ENCODE assay signal across 17 cellular contexts in genomic region chr1:29211086-29212030, GRCh38. TPM values are rescaled to one million over a fixed set of nuclear protein-coding genes. Genes with fewer than 3 reads are reported as not detected.
DNase-seq lines count a peak whose midpoint lies in the region; ATAC-seq lines count a peak whose summit lies in the region.
"Had no signal": no experiment of that assay in that cellular context is flagged by ENCODE, and none has a peak within 500 bp of the region (broad histone marks: within the 10 kb centered on the region; RNA-seq: fewer than 3 reads in every experiment).

No MANE protein-coding gene starts in this region.

- no peaks in the 10 kb centered on the region for H3K4me1 Mint-ChIP-seq in activated CD4-positive, alpha-beta memory T cell treated with anti-CD3 and anti-CD28 coated beads, Interleukin-2, amount 10 ng/mL, durations not matched to agents 7 days and 5 days
- H3K4me1 Mint-ChIP-seq: activated CD8-positive, alpha-beta memory T cell treated with anti-CD3 and anti-CD28 coated beads, Interleukin-2, amount 10 ng/mL, durations not matched to agents 7 days and 5 days had no signal

- no peaks in the 10 kb centered on the region for H3K27me3 Mint-ChIP-seq in activated CD4-positive, alpha-beta memory T cell treated with anti-CD3 and anti-CD28 coated beads, Interleukin-2, amount 10 ng/mL, durations not matched to agents 7 days and 5 days
- H3K27me3 Mint-ChIP-seq: activated CD8-positive, alpha-beta memory T cell treated with anti-CD3 and anti-CD28 coated beads, Interleukin-2, amount 10 ng/mL, durations not matched to agents 7 days and 5 days had no signal

- H3K27ac Mint-ChIP-seq in activated CD4-positive, alpha-beta memory T cell treated with anti-CD3 and anti-CD28 coated beads, Interleukin-2, amount 10 ng/mL, durations not matched to agents 7 days and 5 days = no peak overlapping the region

- CTCF ChIA-PET in activated CD4-positive, alpha-beta memory T cell treated with anti-CD3 and anti-CD28 coated beads, Interleukin-2, amount 10 ng/mL, durations not matched to agents 7 days and 5 days (lab: Charles Lee) = interaction anchor here (2.3 kb wide), 1 partner anchor 8 kb away, joined by 12 read pairs; no protein-coding TSS in a partner anchor

- DNase-seq in AG20443 (ENCODE audit: low spot score) = peak; percentile 52
- peak; percentile 10 for DNase-seq in NCI-H774 (lab: John Stamatoyannopoulos, UW)
- DNase-seq in fibroblast of peridontal ligament (ENCODE audit: extremely low read depth) = peak; percentile 61
- no peak for DNase-seq in stimulated activated naive CD8-positive, alpha-beta T cell treated with anti-CD3 and anti-CD28 coated beads, Interleukin-15, Interleukin-2, amounts not matched to agents 100 U/mL and 50 U/mL, for 24 hours
- DNase-seq in dedifferentiated amniotic fluid mesenchymal stem cell (ENCODE audit: extremely low spot score) = no peak
- DNase-seq in activated CD4-positive, alpha-beta memory T cell treated with anti-CD3 and anti-CD28 coated beads, Interleukin-2, amount 10 ng/mL, durations not matched to agents 7 days and 5 days = no peak
- DNase-seq: activated CD4-positive, CD25-positive, alpha-beta regulatory T cell; activated CD8-positive, alpha-beta memory T cell treated with anti-CD3 and anti-CD28 coated beads, Interleukin-2, amount 10 ng/mL, durations not matched to agents 7 days and 5 days; activated naive CD4-positive, alpha-beta T cell; cortex of kidney; kidney; NCI-H2081 treated with DMSO at 0.1 percent for 48 hours; Right ventricle myocardium superior; T-helper 2 cell had no signal

- H3K36me3 Mint-ChIP-seq in activated CD4-positive, alpha-beta memory T cell treated with anti-CD3 and anti-CD28 coated beads, Interleukin-2, amount 10 ng/mL, durations not matched to agents 7 days and 5 days (ENCODE audit: low read depth) = peaks cover 8% of the 10 kb centered on the region

- no peaks in the 10 kb centered on the region for H3K9me3 Mint-ChIP-seq in activated CD4-positive, alpha-beta memory T cell treated with anti-CD3 and anti-CD28 coated beads, Interleukin-2, amount 10 ng/mL, durations not matched to agents 7 days and 5 days

- POLR2A ChIA-PET in activated CD4-positive, alpha-beta memory T cell treated with anti-CD3 and anti-CD28 coated beads, Interleukin-2, amount 10 ng/mL, durations not matched to agents 7 days and 5 days (lab: Charles Lee) = interaction anchor here (0.5 kb wide), 1 partner anchor 326 kb away, joined by 3 read pairs; no protein-coding TSS in a partner anchor

- peak; percentile 10 for ATAC-seq in GM21390 (IDR thresholded peaks at IDR 0.05; ENCODE audit: unreplicated experiment)
- ATAC-seq in stimulated activated naive CD8-positive, alpha-beta T cell treated with anti-CD3 and anti-CD28 coated beads, Interleukin-15, Interleukin-2, amounts not matched to agents 100 U/mL and 50 U/mL, for 24 hours = no peak
- no peak for ATAC-seq in HG02884 (IDR thresholded peaks at IDR 0.05; ENCODE audit: unreplicated experiment)
- ATAC-seq: HCT116 had no signal

- no peak overlapping the region for H3K4me3 Mint-ChIP-seq in activated CD4-positive, alpha-beta memory T cell treated with anti-CD3 and anti-CD28 coated beads, Interleukin-2, amount 10 ng/mL, durations not matched to agents 7 days and 5 days
- H3K4me3 Mint-ChIP-seq: activated CD8-positive, alpha-beta memory T cell treated with anti-CD3 and anti-CD28 coated beads, Interleukin-2, amount 10 ng/mL, durations not matched to agents 7 days and 5 days had no signal

RNA-seq across cellular contexts. Expression of gene MECR, which starts 19.4 kb away (rescaled TPM):
- total RNA-seq in activated CD4-positive, alpha-beta memory T cell treated with anti-CD3 and anti-CD28 coated beads, Interleukin-2, amount 10 ng/mL, durations not matched to agents 7 days and 5 days = 10 to 100 TPM; 13.9 to 17.6 TPM

RNA-seq across cellular contexts. Expression of gene PTPRU, which starts 25.0 kb away (rescaled TPM):
- total RNA-seq in activated CD4-positive, alpha-beta memory T cell treated with anti-CD3 and anti-CD28 coated beads, Interleukin-2, amount 10 ng/mL, durations not matched to agents 7 days and 5 days = under 1 TPM; 0.13 to 0.68 TPM

RNA-seq across cellular contexts. Expression of gene SRSF4, which starts 29.7 kb away (rescaled TPM):
- 100 to 1,000 TPM; 121 to 123 TPM for total RNA-seq in activated CD4-positive, alpha-beta memory T cell treated with anti-CD3 and anti-CD28 coated beads, Interleukin-2, amount 10 ng/mL, durations not matched to agents 7 days and 5 days

Comparison
In these comparisons a context has a peak if more than half of its experiments do, and no peak if none do; other contexts are left out.
1. DNase-seq: peak in AG20443 (single experiment), NCI-H774 (single experiment) and fibroblast of peridontal ligament (single experiment); none in stimulated activated naive CD8-positive, alpha-beta T cell treated with anti-CD3 and anti-CD28 coated beads, Interleukin-15, Interleukin-2, amounts not matched to agents 100 U/mL and 50 U/mL, for 24 hours (single experiment), dedifferentiated amniotic fluid mesenchymal stem cell (single experiment) and activated CD4-positive, alpha-beta memory T cell treated with anti-CD3 and anti-CD28 coated beads, Interleukin-2, amount 10 ng/mL, durations not matched to agents 7 days and 5 days (single experiment).